Comparison of ENCODE assay signal across 22 cellular contexts in genomic region chr1:226604846-226605572, GRCh38. TPM values are rescaled to one million over a fixed set of nuclear protein-coding genes. Genes with fewer than 3 reads are reported as not detected.
A peak's percentile ranks its signal among the peaks of the same experiment; 100 is the strongest.
DNase-seq lines count a peak whose midpoint lies in the region; ATAC-seq and TF ChIP-seq lines count a peak whose summit lies in the region.
"Had no signal": no experiment of that assay in that cellular context is flagged by ENCODE, and none has a peak within 500 bp of the region (broad histone marks: within the 10 kb centered on the region; RNA-seq: fewer than 3 reads in every experiment).

No MANE protein-coding gene starts in this region.

- no peak overlapping the region for H3K4me3 Mint-ChIP-seq in endodermal cell
- H3K4me3 Mint-ChIP-seq in nephron: peak overlapping the region in 1 of 3 experiments; percentile 10
- H3K4me3 Mint-ChIP-seq: activated CD4-positive, alpha-beta T cell treated with anti-CD3 and anti-CD28 coated beads, Interleukin-2, amount 10 ng/mL, durations not matched to agents 24 days and 14 days; IgD-negative memory B cell had no signal

- no peak for DNase-seq in right atrium auricular region (ENCODE audit: low spot score)
- no peak for DNase-seq in heart right ventricle
- no peak for DNase-seq in endodermal cell
- peak; percentile 44 to 61 for DNase-seq in aorta
- DNase-seq in activated naive CD4-positive, alpha-beta T cell treated with anti-CD3 and anti-CD28 coated beads, Interleukin-2, amount 50 U/mL, for 72 hours (ENCODE audit: low spot score in 2 of 2): no peak
- DNase-seq: activated CD4-positive, alpha-beta T cell treated with anti-CD3 and anti-CD28 coated beads, Interleukin-2, amount 10 ng/mL, durations not matched to agents 24 days and 14 days; C1 segment of cervical spinal cord; colonic mucosa; MG63; NCI-H1694; SHP77 treated with DMSO at 0.1 percent for 48 hours; stimulated activated CD4-positive, alpha-beta T cell treated with anti-CD3 and anti-CD28 coated beads, Interleukin-4, amount 100 ng/mL, for 1 hour; T-helper 1 cell had no signal

- H3K4me1 Mint-ChIP-seq in endodermal cell (peaks cover 35% of the 10 kb centered on the region), nephron (peaks cover 54% of the 10 kb centered on the region)

- no peaks in the 10 kb centered on the region for H3K27me3 ChIP-seq in right atrium auricular region
- H3K27me3 ChIP-seq in heart right ventricle: no peaks in the 10 kb centered on the region
- H3K27me3 ChIP-seq in endodermal cell (ENCODE audit: control insufficient read depth, insufficient read depth, low read length, poor library complexity, severe bottlenecking): no peaks in the 10 kb centered on the region
- H3K27me3 ChIP-seq in aorta (ENCODE audit: control insufficient read depth in 1 of 2, insufficient read depth in 2 of 2, low read length in 1 of 2): no peaks in the 10 kb centered on the region
- H3K27me3 ChIP-seq: ascending aorta, colonic mucosa, MG63 had no signal

- H3K36me3 Mint-ChIP-seq in endodermal cell (ENCODE audit: low read depth) (no peaks in the 10 kb centered on the region), nephron (ENCODE audit: low read depth) (no peaks in the 10 kb centered on the region)
- no peaks in the 10 kb centered on the region for H3K36me3 Mint-ChIP-seq in activated naive CD4-positive, alpha-beta T cell treated with anti-CD3 and anti-CD28 coated beads, Interleukin-2, amount 50 U/mL, for 72 hours
- H3K36me3 Mint-ChIP-seq: IgD-negative memory B cell had no signal

- intact Hi-C loops in heart right ventricle (cut with DNase I): loop anchor here in 9 of 10 donors (5.0 to 10.0 kb wide), 5 partner anchors 53 to 183 kb away; partner anchors contain the start of gene STUM (in 5 of the 9)
- intact Hi-C loops in aorta (cut with DNase I): loop anchor here in 1 of 2 donors (10.0 kb wide), 1 partner anchor 180 kb away; no protein-coding TSS in a partner anchor

- WGBS in heart right ventricle, 2 donors: 75 to 85% methylated on average over 9 of the region's 9 CpGs
- 67 to 89% methylated on average over 3 to 9 of the region's 9 CpGs for WGBS in endodermal cell (ENCODE audit: insufficient coverage in 1 of 2, insufficient read length in 1 of 2), 2 experiments
- 92 to 93% methylated on average over 9 of the region's 9 CpGs for WGBS in aorta, 2 donors

- no peaks in the 10 kb centered on the region for H3K9me3 ChIP-seq in right atrium auricular region
- no peaks in the 10 kb centered on the region for H3K9me3 ChIP-seq in heart right ventricle
- no peaks in the 10 kb centered on the region for H3K9me3 ChIP-seq in endodermal cell (ENCODE audit: control insufficient read depth, low read length)
- H3K9me3 ChIP-seq in aorta (ENCODE audit: control insufficient read depth, low read length): no peaks in the 10 kb centered on the region
- H3K9me3 ChIP-seq: ascending aorta, colonic mucosa, MG63 had no signal

- H3K9ac ChIP-seq in endodermal cell (ENCODE audit: extremely low read depth, low read length, poor library complexity, severe bottlenecking): no peak overlapping the region
- H3K9ac ChIP-seq: parathyroid adenoma had no signal

- H3K27me3 Mint-ChIP-seq in endodermal cell (ENCODE audit: insufficient read depth) (peaks cover 2% of the 10 kb centered on the region), nephron (ENCODE audit: low read depth) (no peaks in the 10 kb centered on the region)

- no peak for ATAC-seq in heart right ventricle
- no peak for ATAC-seq in aorta (ENCODE audit: low FRiP score)
- ATAC-seq in activated naive CD4-positive, alpha-beta T cell treated with anti-CD3 and anti-CD28 coated beads, Interleukin-2, amount 50 U/mL, for 72 hours: no peak
- no peak for ATAC-seq in GM19463 (IDR thresholded peaks at IDR 0.05; ENCODE audit: unreplicated experiment)
- no peak for ATAC-seq in HG02840 (IDR thresholded peaks at IDR 0.05; ENCODE audit: low FRiP score, unreplicated experiment)
- ATAC-seq: GM12878 had no signal

- peak overlapping the region; percentile 80 for H3K27ac Mint-ChIP-seq in endodermal cell
- H3K27ac Mint-ChIP-seq in nephron: peak overlapping the region in 2 of 3 experiments; percentile 90 to 96
- no peak overlapping the region for H3K27ac Mint-ChIP-seq in activated naive CD4-positive, alpha-beta T cell treated with anti-CD3 and anti-CD28 coated beads, Interleukin-2, amount 50 U/mL, for 72 hours
- H3K27ac Mint-ChIP-seq: activated CD4-positive, alpha-beta T cell treated with anti-CD3 and anti-CD28 coated beads, Interleukin-2, amount 10 ng/mL, durations not matched to agents 24 days and 14 days; IgD-negative memory B cell had no signal

- TF ChIP-seq CTCF in right atrium auricular region (IDR thresholded peaks at IDR 0.05): no peak
- TF ChIP-seq CTCF in heart right ventricle (IDR thresholded peaks at IDR 0.05): no peak
- no peak for TF ChIP-seq CTCF in endodermal cell (conservative IDR thresholded peaks at IDR 0.05)
- no peak for TF ChIP-seq CTCF in nephron (IDR thresholded peaks at IDR 0.05; ENCODE audit: unreplicated experiment in 3 of 3)

- peak overlapping the region; percentile 16 to 29 for H3K27ac ChIP-seq in right atrium auricular region
- H3K27ac ChIP-seq in heart right ventricle: peak overlapping the region in 3 of 10 donors; percentile 15 to 73 (median 21)
- no peak overlapping the region for H3K27ac ChIP-seq in endodermal cell (ENCODE audit: low read depth, low read length)
- H3K27ac ChIP-seq in aorta (ENCODE audit: low read depth in 1 of 2, low read length in 2 of 2): no peak overlapping the region
- H3K27ac ChIP-seq: ascending aorta, colonic mucosa, HL-60, parathyroid adenoma had no signal

- no peaks in the 10 kb centered on the region for H3K9me3 Mint-ChIP-seq in endodermal cell
- no peaks in the 10 kb centered on the region for H3K9me3 Mint-ChIP-seq in nephron
- no peaks in the 10 kb centered on the region for H3K9me3 Mint-ChIP-seq in activated naive CD4-positive, alpha-beta T cell treated with anti-CD3 and anti-CD28 coated beads, Interleukin-2, amount 50 U/mL, for 72 hours
- H3K9me3 Mint-ChIP-seq: activated CD4-positive, alpha-beta T cell treated with anti-CD3 and anti-CD28 coated beads, Interleukin-2, amount 10 ng/mL, durations not matched to agents 24 days and 14 days; IgD-negative memory B cell had no signal

- H3K4me3 ChIP-seq in right atrium auricular region (no peak overlapping the region), heart right ventricle (no peak overlapping the region), endodermal cell (ENCODE audit: low read length) (no peak overlapping the region), aorta (ENCODE audit: low read length in 2 of 2) (no peak overlapping the region)
- H3K4me3 ChIP-seq: ascending aorta, colonic mucosa, GM12878, MG63 had no signal

- H3K4me1 ChIP-seq in right atrium auricular region (peaks cover 0 to 46% of the 10 kb centered on the region in 2 donors), heart right ventricle (peaks cover 19 to 60% (median 40%) of the 10 kb centered on the region in 9 donors), endodermal cell (ENCODE audit: control insufficient read depth, insufficient read depth, low read length) (peaks cover 9% of the 10 kb centered on the region), aorta (ENCODE audit: control insufficient read depth in 1 of 2, insufficient read depth in 2 of 2, low read length in 2 of 2) (no peaks in the 10 kb centered on the region)
- H3K4me1 ChIP-seq: colonic mucosa, parathyroid adenoma had no signal

- no peaks in the 10 kb centered on the region for H3K36me3 ChIP-seq in right atrium auricular region
- H3K36me3 ChIP-seq in heart right ventricle: no peaks in the 10 kb centered on the region
- H3K36me3 ChIP-seq in endodermal cell (ENCODE audit: control insufficient read depth, insufficient read depth, low read length): no peaks in the 10 kb centered on the region
- no peaks in the 10 kb centered on the region for H3K36me3 ChIP-seq in aorta (ENCODE audit: control insufficient read depth in 1 of 2, insufficient read depth in 2 of 2, low read length in 1 of 2)
- H3K36me3 ChIP-seq: ascending aorta, colonic mucosa, MG63 had no signal

RNA-seq across cellular contexts. Expression of gene STUM, which starts 56.4 kb away (rescaled TPM):
- total RNA-seq in right atrium auricular region (under 1 TPM; 0.43 to 0.70 TPM), heart right ventricle (1 to 10 TPM in 5 of 10 donors, under 1 TPM in 5; 0.36 to 2.8 (median 0.94) TPM), endodermal cell (under 1 TPM; 0.04 to 0.20 TPM), aorta (1 to 10 TPM; 2.7 to 3.0 TPM)
- polyA plus RNA-seq in heart right ventricle (1 to 10 TPM in 1 of 2 donors, under 1 TPM in 1; 0.48 to 1.2 TPM), aorta (under 1 TPM; 0.13 to 0.59 TPM)
- 1.4 TPM for polyA plus RNA-seq in endodermal cell (2013, experiment 1 of 2)
- polyA plus RNA-seq in endodermal cell (2013, experiment 2 of 2): 1.2 TPM
- not detected for total RNA-seq in activated naive CD4-positive, alpha-beta T cell treated with anti-CD3 and anti-CD28 coated beads, Interleukin-2, amount 50 U/mL, for 72 hours
- total RNA-seq: activated CD4-positive, alpha-beta T cell treated with anti-CD3 and anti-CD28 coated beads, Interleukin-2, amount 10 ng/mL, durations not matched to agents 24 days and 14 days; endothelial cell of umbilical vein had no signal
- polyA plus RNA-seq: endothelial cell of umbilical vein, IgD-negative memory B cell had no signal

Comparison
In these comparisons a context has a peak if more than half of its experiments do, and no peak if none do; other contexts are left out.
1. DNase-seq: peak in aorta (2 of 2); none in right atrium auricular region (single experiment), heart right ventricle (0 of 2), endodermal cell (single experiment) and activated naive CD4-positive, alpha-beta T cell treated with anti-CD3 and anti-CD28 coated beads, Interleukin-2, amount 50 U/mL, for 72 hours (0 of 2).
2. H3K27ac ChIP-seq: peak in right atrium auricular region (2 of 2); none in endodermal cell (single experiment) and aorta (0 of 2).
3. H3K27ac Mint-ChIP-seq: peak in endodermal cell (single experiment) and nephron (2 of 3); none in activated naive CD4-positive, alpha-beta T cell treated with anti-CD3 and anti-CD28 coated beads, Interleukin-2, amount 50 U/mL, for 72 hours (0 of 2).